ENCODE assay signal across 12 cellular contexts in genomic region chr11:27916541-27917100, GRCh38.
DNase-seq lines count a peak whose midpoint lies in the region; ATAC-seq, FAIRE-seq and TF ChIP-seq lines count a peak whose summit lies in the region.
"Had no signal": no experiment of that assay in that cellular context is flagged by ENCODE, and none has a peak within 500 bp of the region (broad histone marks: within the 10 kb centered on the region; RNA-seq: fewer than 3 reads in every experiment).

No MANE protein-coding gene starts in this region.

- no peak for TF ChIP-seq POLR2A in GM12892 (IDR thresholded peaks at IDR 0.05; ENCODE audit: low read depth, low read length)

- peak; percentile 99 for FAIRE-seq in GM12892 (lab: Jason Lieb, UNC)
- FAIRE-seq: colon, frontal cortex had no signal

- ATAC-seq in GM19438 (IDR thresholded peaks at IDR 0.05; ENCODE audit: low read depth, unreplicated experiment) (peak; percentile 91), HG02884 (IDR thresholded peaks at IDR 0.05; ENCODE audit: unreplicated experiment) (peak; percentile 88), HG03575 (IDR thresholded peaks at IDR 0.05; ENCODE audit: extremely low read depth, insufficient number of reproducible peaks, low FRiP score, unreplicated experiment) (peak; percentile 73), left cardiac atrium (no peak)

- DNase-seq in GM12892 (ENCODE audit: insufficient read length) (peak; percentile 14), cardiac septum (ENCODE audit: low spot score) (no peak), NCI-H524 (lab: John Stamatoyannopoulos, UW) (no peak), left cardiac atrium (no peak)
- DNase-seq in activated CD8-positive, alpha-beta memory T cell treated with anti-CD3 and anti-CD28 coated beads, Interleukin-2, amount 50 U/mL, for 48 hours: no peak
- DNase-seq: activated T-cell treated with anti-CD3 and anti-CD28 coated beads, Interleukin-2, amount 50 U/mL, for 24 hours; NCI-H226 had no signal

- intact Hi-C loops in cardiac septum (cut with DNase I): no loop called here
- intact Hi-C loops in left cardiac atrium (cut with DNase I): no loop called here

Comparison
In these comparisons a context has a peak if more than half of its experiments do, and no peak if none do; other contexts are left out.
1. ATAC-seq: peak in GM19438 (single experiment), HG02884 (single experiment) and HG03575 (single experiment); none in left cardiac atrium (0 of 2).